ENCODE assay signal across 12 cellular contexts in the genomic region with DNA sequence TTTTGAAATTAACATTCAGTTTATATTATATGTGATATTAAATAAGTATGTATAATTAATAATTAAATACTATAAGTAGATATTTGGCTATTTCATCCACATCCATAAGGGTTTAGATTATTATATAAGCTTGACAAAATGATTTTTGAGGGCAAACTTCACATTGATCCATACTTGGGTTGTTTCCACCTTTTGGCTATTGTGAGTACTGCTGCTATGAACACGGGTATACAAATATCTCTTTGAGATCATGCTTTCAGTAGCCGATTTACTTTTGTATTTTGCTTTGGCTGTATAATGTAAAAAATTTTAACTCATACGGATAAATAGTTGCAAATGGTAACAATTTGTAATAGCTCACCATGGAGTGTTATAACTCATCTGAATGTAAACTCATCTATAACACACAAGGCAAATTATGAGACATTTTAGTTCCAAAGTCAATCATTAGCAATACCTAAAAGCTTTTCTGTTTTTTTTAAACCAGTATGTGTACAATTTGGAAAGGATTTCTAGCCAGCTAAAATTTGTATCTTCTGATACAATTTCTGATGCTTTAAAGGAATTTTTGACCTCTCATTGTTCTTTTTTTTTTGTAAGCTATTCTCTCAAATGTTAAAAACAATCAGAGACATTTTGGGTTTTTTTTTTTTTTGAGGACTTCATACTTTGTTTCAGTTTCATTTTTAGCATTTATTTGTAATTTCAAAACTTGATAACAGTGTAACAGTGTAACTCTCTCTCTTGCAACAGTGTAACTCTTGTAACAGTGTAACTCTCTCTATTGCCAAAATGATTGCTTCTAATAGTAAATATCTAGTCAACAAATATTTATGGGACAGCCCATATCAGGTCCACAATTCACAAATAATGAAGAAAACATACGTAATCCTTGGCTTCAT. TPM values are rescaled to one million over a fixed set of nuclear protein-coding genes. Genes with fewer than 3 reads are reported as not detected.
DNase-seq lines count a peak whose midpoint lies in the region; ATAC-seq and TF ChIP-seq lines count a peak whose summit lies in the region.
"Had no signal": no experiment of that assay in that cellular context is flagged by ENCODE, and none has a peak within 500 bp of the region (broad histone marks: within the 10 kb centered on the region; RNA-seq: fewer than 3 reads in every experiment).

No MANE protein-coding gene starts in this region.

- peaks cover 11% of the 10 kb centered on the region for H3K4me1 Mint-ChIP-seq in activated T-cell treated with anti-CD3 and anti-CD28 coated beads, Interleukin-2, amount 50 U/mL, for 4 hours (ENCODE audit: low read depth)
- H3K4me1 Mint-ChIP-seq in T-helper 17 cell (peaks cover 3% of the 10 kb centered on the region), progenitor cell of endocrine pancreas (ENCODE audit: low read depth) (no peaks in the 10 kb centered on the region)
- H3K4me1 Mint-ChIP-seq: memory B cell had no signal

- peak overlapping the region; percentile 35 for H3K4me3 Mint-ChIP-seq in activated T-cell treated with anti-CD3 and anti-CD28 coated beads, Interleukin-2, amount 50 U/mL, for 4 hours
- H3K4me3 Mint-ChIP-seq in T-helper 17 cell (peak overlapping the region; percentile 57), progenitor cell of endocrine pancreas (ENCODE audit: low read depth) (no peak overlapping the region)
- H3K4me3 Mint-ChIP-seq: memory B cell had no signal

- no peaks in the 10 kb centered on the region for H3K9me3 Mint-ChIP-seq in activated T-cell treated with anti-CD3 and anti-CD28 coated beads, Interleukin-2, amount 50 U/mL, for 4 hours
- peaks cover 7% of the 10 kb centered on the region for H3K9me3 Mint-ChIP-seq in progenitor cell of endocrine pancreas (ENCODE audit: low read depth)

- DNase-seq in activated T-cell treated with anti-CD3 and anti-CD28 coated beads, Interleukin-2, amount 50 U/mL, for 4 hours: no peak
- no peak for DNase-seq in activated T-cell treated with anti-CD3 and anti-CD28 coated beads, Interleukin-2, amount 50 U/mL, for 48 hours
- DNase-seq in T-helper 17 cell (no peak), progenitor cell of endocrine pancreas (ENCODE audit: low spot score, unreplicated experiment) (no peak), COLO829 (ENCODE audit: low spot score) (no peak), NCI-H2107 treated with DMSO at 0.1 percent for 48 hours (lab: John Stamatoyannopoulos, UW; ENCODE audit: unreplicated experiment) (no peak), NCI-H2081 treated with DMSO at 0.1 percent for 48 hours (lab: John Stamatoyannopoulos, UW) (no peak)
- DNase-seq: adrenal gland; NCI-H1417; NK-92 treated with Interleukin-12 subunit alpha and Interleukin-12 subunit beta, amount 100 ng/mL, for 24 hours had no signal

- no peaks in the 10 kb centered on the region for H3K27me3 Mint-ChIP-seq in activated T-cell treated with anti-CD3 and anti-CD28 coated beads, Interleukin-2, amount 50 U/mL, for 4 hours (ENCODE audit: low read depth)
- H3K27me3 Mint-ChIP-seq in T-helper 17 cell (no peaks in the 10 kb centered on the region), progenitor cell of endocrine pancreas (peaks cover 3% of the 10 kb centered on the region)

- H3K27ac Mint-ChIP-seq in T-helper 17 cell (peak overlapping the region; percentile 77), progenitor cell of endocrine pancreas (no peak overlapping the region)
- H3K27ac Mint-ChIP-seq: memory B cell had no signal

- H3K36me3 Mint-ChIP-seq in activated T-cell treated with anti-CD3 and anti-CD28 coated beads, Interleukin-2, amount 50 U/mL, for 4 hours (ENCODE audit: insufficient read depth): no peaks in the 10 kb centered on the region
- H3K36me3 Mint-ChIP-seq in T-helper 17 cell (ENCODE audit: low read depth) (peaks cover 2% of the 10 kb centered on the region), progenitor cell of endocrine pancreas (ENCODE audit: insufficient read depth) (no peaks in the 10 kb centered on the region)
- H3K36me3 Mint-ChIP-seq: memory B cell had no signal

- peak; percentile 17 for TF ChIP-seq CTCF in progenitor cell of endocrine pancreas (IDR thresholded peaks at IDR 0.05; ENCODE audit: unreplicated experiment)

- H3K9me3 ChIP-seq in T-helper 17 cell (ENCODE audit: control insufficient read depth, low read length, poor library complexity, severe bottlenecking): no peaks in the 10 kb centered on the region
- H3K9me3 ChIP-seq: adrenal gland had no signal

- peak in 1 of 2 donors; percentile 58 for ATAC-seq in activated T-cell treated with anti-CD3 and anti-CD28 coated beads, Interleukin-2, amount 50 U/mL, for 4 hours
- ATAC-seq in HG02798 (IDR thresholded peaks at IDR 0.05; ENCODE audit: poor library complexity, unreplicated experiment) (peak; percentile 53), T-helper 17 cell (no peak)

RNA-seq across cellular contexts. Expression of gene ARX, which starts 51.8 kb away (rescaled TPM):
- total RNA-seq in activated T-cell treated with anti-CD3 and anti-CD28 coated beads, Interleukin-2, amount 50 U/mL, for 4 hours: not detected
- total RNA-seq in T-helper 17 cell (not detected), progenitor cell of endocrine pancreas (4.5 and 5.8 TPM in 2 replicates)
- total RNA-seq: adrenal gland had no signal
